2 cellular contexts compared by ENCODE assay signal in the genomic region with DNA sequence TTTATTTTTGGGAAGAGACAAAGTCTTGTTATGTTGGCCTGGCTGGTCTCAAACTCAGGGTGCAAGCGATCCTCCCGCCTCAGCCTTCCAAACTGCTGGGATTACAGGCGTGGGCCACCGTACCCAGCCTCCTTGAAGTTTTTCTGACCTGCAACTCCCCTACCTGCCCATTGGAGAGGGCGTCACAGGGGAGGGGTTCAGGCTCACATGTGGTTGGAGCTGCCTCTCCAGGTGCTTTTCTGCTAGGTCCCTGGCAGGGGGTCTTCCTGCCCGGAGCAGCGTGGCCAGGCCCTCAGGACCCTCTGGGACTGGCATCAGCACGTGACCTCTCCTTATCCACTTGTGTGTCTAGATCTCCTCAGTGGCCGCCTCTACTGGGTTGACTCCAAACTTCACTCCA.
TF ChIP-seq lines count a peak whose summit lies in the region.

No MANE protein-coding gene starts in this region.

TF ChIP-seq in GM23338, 12 proteins besides CTCF, POLR2A, EP300 and RAD21:
- no peak for TF ChIP-seq EZH2 (IDR thresholded peaks at IDR 0.05; ENCODE audit: low read depth, unreplicated experiment)
- TF ChIP-seq, protein P1, sequence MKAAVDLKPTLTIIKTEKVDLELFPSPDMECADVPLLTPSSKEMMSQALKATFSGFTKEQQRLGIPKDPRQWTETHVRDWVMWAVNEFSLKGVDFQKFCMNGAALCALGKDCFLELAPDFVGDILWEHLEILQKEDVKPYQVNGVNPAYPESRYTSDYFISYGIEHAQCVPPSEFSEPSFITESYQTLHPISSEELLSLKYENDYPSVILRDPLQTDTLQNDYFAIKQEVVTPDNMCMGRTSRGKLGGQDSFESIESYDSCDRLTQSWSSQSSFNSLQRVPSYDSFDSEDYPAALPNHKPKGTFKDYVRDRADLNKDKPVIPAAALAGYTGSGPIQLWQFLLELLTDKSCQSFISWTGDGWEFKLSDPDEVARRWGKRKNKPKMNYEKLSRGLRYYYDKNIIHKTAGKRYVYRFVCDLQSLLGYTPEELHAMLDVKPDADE (IDR thresholded peaks at IDR 0.05) = no peak
- TF ChIP-seq CREB1 (CRISPR knock-in tag; IDR thresholded peaks at IDR 0.05; ENCODE audit: low read depth) = no peak
- no peak for TF ChIP-seq EZH2phosphoT487 (IDR thresholded peaks at IDR 0.05; ENCODE audit: unreplicated experiment)
- TF ChIP-seq ZNF331 (CRISPR knock-in tag; IDR thresholded peaks at IDR 0.05; ENCODE audit: low read depth) = no peak
- TF ChIP-seq, protein P2, sequence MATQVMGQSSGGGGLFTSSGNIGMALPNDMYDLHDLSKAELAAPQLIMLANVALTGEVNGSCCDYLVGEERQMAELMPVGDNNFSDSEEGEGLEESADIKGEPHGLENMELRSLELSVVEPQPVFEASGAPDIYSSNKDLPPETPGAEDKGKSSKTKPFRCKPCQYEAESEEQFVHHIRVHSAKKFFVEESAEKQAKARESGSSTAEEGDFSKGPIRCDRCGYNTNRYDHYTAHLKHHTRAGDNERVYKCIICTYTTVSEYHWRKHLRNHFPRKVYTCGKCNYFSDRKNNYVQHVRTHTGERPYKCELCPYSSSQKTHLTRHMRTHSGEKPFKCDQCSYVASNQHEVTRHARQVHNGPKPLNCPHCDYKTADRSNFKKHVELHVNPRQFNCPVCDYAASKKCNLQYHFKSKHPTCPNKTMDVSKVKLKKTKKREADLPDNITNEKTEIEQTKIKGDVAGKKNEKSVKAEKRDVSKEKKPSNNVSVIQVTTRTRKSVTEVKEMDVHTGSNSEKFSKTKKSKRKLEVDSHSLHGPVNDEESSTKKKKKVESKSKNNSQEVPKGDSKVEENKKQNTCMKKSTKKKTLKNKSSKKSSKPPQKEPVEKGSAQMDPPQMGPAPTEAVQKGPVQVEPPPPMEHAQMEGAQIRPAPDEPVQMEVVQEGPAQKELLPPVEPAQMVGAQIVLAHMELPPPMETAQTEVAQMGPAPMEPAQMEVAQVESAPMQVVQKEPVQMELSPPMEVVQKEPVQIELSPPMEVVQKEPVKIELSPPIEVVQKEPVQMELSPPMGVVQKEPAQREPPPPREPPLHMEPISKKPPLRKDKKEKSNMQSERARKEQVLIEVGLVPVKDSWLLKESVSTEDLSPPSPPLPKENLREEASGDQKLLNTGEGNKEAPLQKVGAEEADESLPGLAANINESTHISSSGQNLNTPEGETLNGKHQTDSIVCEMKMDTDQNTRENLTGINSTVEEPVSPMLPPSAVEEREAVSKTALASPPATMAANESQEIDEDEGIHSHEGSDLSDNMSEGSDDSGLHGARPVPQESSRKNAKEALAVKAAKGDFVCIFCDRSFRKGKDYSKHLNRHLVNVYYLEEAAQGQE (IDR thresholded peaks at IDR 0.05; ENCODE audit: unreplicated experiment) = no peak

TF ChIP-seq in H1, 55 proteins besides CTCF, POLR2A, EP300 and RAD21:
- TF ChIP-seq POLR2AphosphoS5 (IDR thresholded peaks at IDR 0.05; ENCODE audit: low read depth, low read length) (0 out of 2 replicates have a peak, but pooled peaks have one; percentile 7), TCF12 (IDR thresholded peaks at IDR 0.05; ENCODE audit: low read depth, low read length) (no peak)
TF ChIP-seq in H1: peak in this region for 1.
